27 cellular contexts compared by ENCODE assay signal in genomic region chr2:143133783-143134182, GRCh38. TPM values are rescaled to one million over a fixed set of nuclear protein-coding genes. Genes with fewer than 3 reads are reported as not detected.
DNase-seq lines count a peak whose midpoint lies in the region; ATAC-seq and TF ChIP-seq lines count a peak whose summit lies in the region.
"Had no signal": no experiment of that assay in that cellular context is flagged by ENCODE, and none has a peak within 500 bp of the region (broad histone marks: within the 10 kb centered on the region; RNA-seq: fewer than 3 reads in every experiment).

No MANE protein-coding gene starts in this region.

- peak overlapping the region; percentile 95 for H3K4me3 ChIP-seq in CD4-positive, CD25-positive, alpha-beta regulatory T cell (ENCODE audit: low read depth, low read length)
- H3K4me3 ChIP-seq in Loucy (ENCODE audit: low read length, poor library complexity, severe bottlenecking) = peak overlapping the region; percentile 78
- H3K4me3 ChIP-seq: PC-9, SJCRH30 had no signal

- H3K4me2 ChIP-seq in Loucy (ENCODE audit: low read depth, low read length, poor library complexity, severe bottlenecking) = peak overlapping the region; percentile 76
- H3K4me2 ChIP-seq: PC-9 had no signal

- H3K27me3 ChIP-seq in CD4-positive, CD25-positive, alpha-beta regulatory T cell (ENCODE audit: control insufficient read depth, insufficient read depth, low read length) = no peaks in the 10 kb centered on the region
- H3K27me3 ChIP-seq in Loucy (ENCODE audit: insufficient read depth, low read length, poor library complexity, severe bottlenecking) = no peaks in the 10 kb centered on the region
- H3K27me3 ChIP-seq: BE2C, SJCRH30 had no signal

- no peak for TF ChIP-seq CTCF in Loucy (conservative IDR thresholded peaks at IDR 0.05; ENCODE audit: low read length)

- H3K9me3 ChIP-seq in CD4-positive, CD25-positive, alpha-beta regulatory T cell (ENCODE audit: control insufficient read depth in 2 of 2, low read length in 2 of 2) = no peaks in the 10 kb centered on the region
- no peaks in the 10 kb centered on the region for H3K9me3 ChIP-seq in Loucy (ENCODE audit: insufficient read depth, low read depth, low read length)
- H3K9me3 ChIP-seq: BE2C, Caco-2, SJCRH30 had no signal

- ATAC-seq in activated CD4-positive, alpha-beta T cell treated with anti-CD3 and anti-CD28 coated beads for 36 hours = no peak
- no peak for ATAC-seq in CD4-positive, CD25-positive, alpha-beta regulatory T cell (ENCODE audit: low read depth in 2 of 2)
- ATAC-seq in T-cell (replicated peaks in 1 of 4) = no peak
- ATAC-seq: Right ventricle myocardium inferior, SK-N-SH treated with all-trans-retinoic acid at 6 μM for 48 hours had no signal

- H3K9me2 ChIP-seq in Loucy (replicated peaks; ENCODE audit: low read depth, low read length) = no peaks in the 10 kb centered on the region

- peaks cover 2% of the 10 kb centered on the region; the same call in 1 of the 2 replicates for H3F3A ChIP-seq in Loucy (ENCODE audit: low read depth)

- intact Hi-C loops in activated CD4-positive, alpha-beta T cell treated with anti-CD3 and anti-CD28 coated beads for 36 hours (cut with DNase I, micrococcal nuclease) = loop anchor here in 1 of 2 experiments (2.0 kb wide), 1 partner anchor 15 kb away; no protein-coding TSS in a partner anchor
- intact Hi-C loops in dendritic cell treated with granulocyte-macrophage colony-stimulating factor and Interleukin-4, amounts not matched to agents 40 ng/mL and 50 ng/mL, for 4 days (cut with micrococcal nuclease) = no loop called here

- peaks cover 2% of the 10 kb centered on the region for H3K36me3 ChIP-seq in CD4-positive, CD25-positive, alpha-beta regulatory T cell (ENCODE audit: control insufficient read depth, insufficient read depth, low read length)
- no peaks in the 10 kb centered on the region for H3K36me3 ChIP-seq in Loucy (ENCODE audit: insufficient read depth, low read length)
- H3K36me3 ChIP-seq: BE2C, SJCRH30 had no signal

- H3K4me3 Mint-ChIP-seq in activated CD4-positive, alpha-beta T cell treated with anti-CD3 and anti-CD28 coated beads for 36 hours = no peak overlapping the region
- H3K4me3 Mint-ChIP-seq in CD4-positive, CD25-positive, alpha-beta regulatory T cell = peak overlapping the region; percentile 49 to 91 (median 66)
- no peak overlapping the region for H3K4me3 Mint-ChIP-seq in dendritic cell treated with granulocyte-macrophage colony-stimulating factor and Interleukin-4, amounts not matched to agents 40 ng/mL and 50 ng/mL, for 4 days
- peak overlapping the region in 1 of 3 donors; percentile 38 for H3K4me3 Mint-ChIP-seq in T-cell

- H3K4me1 ChIP-seq in CD4-positive, CD25-positive, alpha-beta regulatory T cell (ENCODE audit: control insufficient read depth, insufficient read depth, low read length, poor library complexity, severe bottlenecking) = peaks cover 66% of the 10 kb centered on the region
- peaks cover 82% of the 10 kb centered on the region for H3K4me1 ChIP-seq in Loucy (ENCODE audit: insufficient read depth, low read length, poor library complexity, severe bottlenecking)
- H3K4me1 ChIP-seq: BE2C, Caco-2, SJCRH30 had no signal

- H4K20me1 ChIP-seq in Loucy (ENCODE audit: insufficient read depth, low read length, poor library complexity, severe bottlenecking) = peaks cover 87% of the 10 kb centered on the region

- POLR2A ChIA-PET in activated CD4-positive, alpha-beta T cell treated with anti-CD3 and anti-CD28 coated beads for 36 hours (lab: Charles Lee) = no interaction called here
- POLR2A ChIA-PET in T-cell (lab: Charles Lee) = interaction anchor here (0.6 to 0.7 kb wide), 4 partner anchors 9 to 936 kb away, joined by 3 to 7 read pairs (median 4); no protein-coding TSS in a partner anchor

- H3K9ac ChIP-seq in Loucy (ENCODE audit: low read depth, low read length, poor library complexity, severe bottlenecking) = peak overlapping the region; percentile 35

- peaks cover 96% of the 10 kb centered on the region for H3K79me2 ChIP-seq in Loucy (ENCODE audit: insufficient read depth, low read length)

- DNase-seq in activated CD4-positive, alpha-beta T cell treated with anti-CD3 and anti-CD28 coated beads for 36 hours = no peak
- DNase-seq in activated CD4-positive, alpha-beta T cell treated with anti-CD3 and anti-CD28 coated beads for 48 hours = no peak
- no peak for DNase-seq in CD4-positive, CD25-positive, alpha-beta regulatory T cell
- no peak for DNase-seq in NCI-H1436 (lab: John Stamatoyannopoulos, UW)
- DNase-seq in G401 (ENCODE audit: low spot score) = no peak
- no peak for DNase-seq in T-cell
- DNase-seq: 8988T, ACHN, BE2C, Caco-2, DMS 273 treated with DMSO at 0.1 percent for 48 hours, DMS79, Karpas-422, NCI-H1092 treated with DMSO at 0.1 percent for 48 hours, NCI-H146, NCI-H1930, NCI-H2107, NCI-H446 treated with DMSO at 0.1 percent for 48 hours, NCI-H526, PC-9, SJCRH30 had no signal

- peaks cover 63% of the 10 kb centered on the region for H3K4me1 Mint-ChIP-seq in activated CD4-positive, alpha-beta T cell treated with anti-CD3 and anti-CD28 coated beads for 36 hours
- peaks cover 44 to 74% (median 57%) of the 10 kb centered on the region in 4 donors for H3K4me1 Mint-ChIP-seq in CD4-positive, CD25-positive, alpha-beta regulatory T cell
- peaks cover 38% of the 10 kb centered on the region for H3K4me1 Mint-ChIP-seq in dendritic cell treated with granulocyte-macrophage colony-stimulating factor and Interleukin-4, amounts not matched to agents 40 ng/mL and 50 ng/mL, for 4 days (ENCODE audit: low read depth)
- H3K4me1 Mint-ChIP-seq in T-cell = peaks cover 71 to 73% (median 72%) of the 10 kb centered on the region in 3 donors

- H3K27me3 Mint-ChIP-seq in activated CD4-positive, alpha-beta T cell treated with anti-CD3 and anti-CD28 coated beads for 36 hours = no peaks in the 10 kb centered on the region
- no peaks in the 10 kb centered on the region for H3K27me3 Mint-ChIP-seq in CD4-positive, CD25-positive, alpha-beta regulatory T cell
- no peaks in the 10 kb centered on the region for H3K27me3 Mint-ChIP-seq in dendritic cell treated with granulocyte-macrophage colony-stimulating factor and Interleukin-4, amounts not matched to agents 40 ng/mL and 50 ng/mL, for 4 days
- H3K27me3 Mint-ChIP-seq in T-cell = no peaks in the 10 kb centered on the region

- CTCF ChIA-PET in activated CD4-positive, alpha-beta T cell treated with anti-CD3 and anti-CD28 coated beads for 36 hours (lab: Charles Lee) = interaction anchor here (1.1 to 1.4 kb wide), 4 partner anchors 9 to 23 kb away, joined by 3 to 5 read pairs (median 4); no protein-coding TSS in a partner anchor
- CTCF ChIA-PET in T-cell (lab: Charles Lee) = interaction anchor here (0.7 to 3.5 kb wide), 6 partner anchors 7 to 152 kb away, joined by 3 to 18 read pairs (median 4); no protein-coding TSS in a partner anchor

- in situ Hi-C loops in G401 (cut with HindIII; ENCODE audit: low sequenced_read_pairs) = no loop called here

- H3K36me3 Mint-ChIP-seq in activated CD4-positive, alpha-beta T cell treated with anti-CD3 and anti-CD28 coated beads for 36 hours (ENCODE audit: low read depth) = peaks cover 30% of the 10 kb centered on the region
- H3K36me3 Mint-ChIP-seq in CD4-positive, CD25-positive, alpha-beta regulatory T cell = peaks cover 20% of the 10 kb centered on the region
- H3K36me3 Mint-ChIP-seq in dendritic cell treated with granulocyte-macrophage colony-stimulating factor and Interleukin-4, amounts not matched to agents 40 ng/mL and 50 ng/mL, for 4 days (ENCODE audit: low read depth) = peaks cover 6% of the 10 kb centered on the region
- H3K36me3 Mint-ChIP-seq in T-cell = peaks cover 39% of the 10 kb centered on the region

- H3K27ac Mint-ChIP-seq in activated CD4-positive, alpha-beta T cell treated with anti-CD3 and anti-CD28 coated beads for 36 hours = peak overlapping the region; percentile 55
- H3K27ac Mint-ChIP-seq in CD4-positive, CD25-positive, alpha-beta regulatory T cell = peak overlapping the region; percentile 39 to 96 (median 66)
- peak overlapping the region; percentile 6 for H3K27ac Mint-ChIP-seq in dendritic cell treated with granulocyte-macrophage colony-stimulating factor and Interleukin-4, amounts not matched to agents 40 ng/mL and 50 ng/mL, for 4 days
- H3K27ac Mint-ChIP-seq in T-cell = peak overlapping the region in 1 of 2 donors; percentile 70

- H3K27ac ChIP-seq in CD4-positive, CD25-positive, alpha-beta regulatory T cell (ENCODE audit: insufficient read depth, low read length, poor library complexity, severe bottlenecking) = peak overlapping the region; percentile 7
- H3K27ac ChIP-seq: PC-9, SJCRH30 had no signal

- no peak overlapping the region for H2AFZ ChIP-seq in Loucy (ENCODE audit: low read length)
- H2AFZ ChIP-seq: PC-9 had no signal

- H3K9me3 Mint-ChIP-seq in activated CD4-positive, alpha-beta T cell treated with anti-CD3 and anti-CD28 coated beads for 36 hours (ENCODE audit: low read depth) = peaks cover 2% of the 10 kb centered on the region
- H3K9me3 Mint-ChIP-seq in CD4-positive, CD25-positive, alpha-beta regulatory T cell = peaks cover 0 to 4% (median 0%) of the 10 kb centered on the region in 7 donors
- H3K9me3 Mint-ChIP-seq in dendritic cell treated with granulocyte-macrophage colony-stimulating factor and Interleukin-4, amounts not matched to agents 40 ng/mL and 50 ng/mL, for 4 days = no peaks in the 10 kb centered on the region
- no peaks in the 10 kb centered on the region for H3K9me3 Mint-ChIP-seq in T-cell

RNA-seq across cellular contexts. Expression of gene ARHGAP15, which starts 4.6 kb away (rescaled TPM):
- 10 to 100 TPM; 62.6 to 64.3 TPM for total RNA-seq in activated CD4-positive, alpha-beta T cell treated with anti-CD3 and anti-CD28 coated beads for 36 hours
- 261 TPM for total RNA-seq in CD4-positive, CD25-positive, alpha-beta regulatory T cell
- 100 to 1,000 TPM; 242 to 285 (median 260) TPM for polyA plus RNA-seq in CD4-positive, CD25-positive, alpha-beta regulatory T cell
- not detected in 2 replicates for total RNA-seq in G401 (2014; rRNA removed; shearing (Covaris generic))
- total RNA-seq in T-cell = 100 to 1,000 TPM; 154 to 271 (median 188) TPM
- total RNA-seq: Caco-2, HT-29, M059J, PC-9 had no signal

Comparison
In these comparisons a context has a peak if more than half of its experiments do, and no peak if none do; other contexts are left out.
1. H3K4me3 Mint-ChIP-seq: peak in CD4-positive, CD25-positive, alpha-beta regulatory T cell (4 of 4); none in activated CD4-positive, alpha-beta T cell treated with anti-CD3 and anti-CD28 coated beads for 36 hours (single experiment) and dendritic cell treated with granulocyte-macrophage colony-stimulating factor and Interleukin-4, amounts not matched to agents 40 ng/mL and 50 ng/mL, for 4 days (single experiment).
2. RNA of gene ARHGAP15, which starts 4.6 kb away (total RNA-seq): 261 TPM in CD4-positive, CD25-positive, alpha-beta regulatory T cell (single experiment), 154 to 271 TPM in T-cell and 62.6 to 64.3 TPM in activated CD4-positive, alpha-beta T cell treated with anti-CD3 and anti-CD28 coated beads for 36 hours; not detected in G401; every median in the first group is over 10 times any median in the second.